8 cellular contexts compared by ENCODE assay signal in genomic region chr11:12377106-12377823, GRCh38. TPM values are rescaled to one million over a fixed set of nuclear protein-coding genes. Genes with fewer than 3 reads are reported as not detected.
DNase-seq lines count a peak whose midpoint lies in the region; FAIRE-seq and TF ChIP-seq lines count a peak whose summit lies in the region.

Gene PARVA, plus strand, starts transcription at chr11:12377571. Its CDS starts 77 bp downstream, at chr11:12377648.

- H3K18ac ChIP-seq in mesendoderm (ENCODE audit: low read length) = peak within 1 kb of the TSS; percentile 95

- peak within 1 kb of the TSS; percentile 60 for H3K4ac ChIP-seq in mesendoderm (ENCODE audit: low read depth, low read length)

- H3F3A ChIP-seq in SK-N-SH (replicated peaks; ENCODE audit: insufficient read depth) = peaks cover 25% of the 10 kb centered on the region

- no peak within 1 kb of the TSS for H2AK5ac ChIP-seq in mesendoderm (ENCODE audit: low read length)

- dilution Hi-C loops in endothelial cell of umbilical vein (cut with MboI; ENCODE audit: extremely low pct_ligation_motif_present, low sequenced_read_pairs) = no loop called here

- no peak for TF ChIP-seq CTCF in SK-N-SH (IDR thresholded peaks at IDR 0.05)
- TF ChIP-seq CTCF in endothelial cell of umbilical vein (IDR thresholded peaks at IDR 0.05; ENCODE audit: extremely low read depth in 1 of 2, insufficient read depth in 1 of 2, low read depth in 1 of 2, low read length in 2 of 2) = no peak

- H2AFZ ChIP-seq in SK-N-SH (ENCODE audit: low read depth) (peak within 1 kb of the TSS; percentile 84), endothelial cell of umbilical vein (ENCODE audit: low read depth, low read length) (peak within 1 kb of the TSS; percentile 97)

- H3K9me3 ChIP-seq in SK-N-SH (no peaks in the 10 kb centered on the region), endothelial cell of umbilical vein (replicated peaks; ENCODE audit: control insufficient read depth, insufficient read depth, low read length) (no peaks in the 10 kb centered on the region)

- H4K8ac ChIP-seq in mesendoderm (ENCODE audit: low read depth, low read length) = no peak within 1 kb of the TSS

- no TSS peak for BruUV-seq in endothelial cell of umbilical vein (replicated peaks; lab: Mats Ljungman, UMichigan)

- H3K4me2 ChIP-seq in SK-N-SH (peak within 1 kb of the TSS; percentile 90), endothelial cell of umbilical vein (ENCODE audit: insufficient read depth, low read length) (peak within 1 kb of the TSS; percentile 78), mesendoderm (ENCODE audit: low read length) (peak within 1 kb of the TSS; percentile 73)

- H3K36me3 ChIP-seq in SK-N-SH (replicated peaks in 1 of 2; ENCODE audit: control insufficient read depth in 1 of 2, insufficient read depth in 2 of 2, low read length in 1 of 2) = peaks cover 6 to 8% of the 10 kb centered on the region in 2 experiments
- H3K36me3 ChIP-seq in endothelial cell of umbilical vein (ENCODE audit: control insufficient read depth in 2 of 2, extremely low read depth in 1 of 2, insufficient read depth in 2 of 2, low read length in 2 of 2) = peaks cover 0 to 3% of the 10 kb centered on the region in 2 experiments
- H3K36me3 ChIP-seq in mesendoderm (ENCODE audit: control insufficient read depth, insufficient read depth, low read length) = no peaks in the 10 kb centered on the region
- no peaks in the 10 kb centered on the region for H3K36me3 ChIP-seq in urinary bladder (ENCODE audit: insufficient read depth)

- DNase-seq in NCI-H1092 treated with DMSO at 0.1 percent for 48 hours (lab: John Stamatoyannopoulos, UW) = peak; percentile 39
- DNase-seq in NCI-H1092 (lab: John Stamatoyannopoulos, UW) = no peak
- no peak for DNase-seq in SK-N-SH
- peak; percentile 78 for DNase-seq in endothelial cell of umbilical vein (ENCODE audit: low read depth, low spot score)
- peak; percentile 95 for DNase-seq in mesendoderm
- DNase-seq in Kasumi-1 (lab: John Stamatoyannopoulos, UW) = no peak
- no peak for DNase-seq in activated gamma-delta T cell treated with Interleukin-2 at 50 U/mL for 16 hours

- TF ChIP-seq EP300 in SK-N-SH (IDR thresholded peaks at IDR 0.05; ENCODE audit: borderline replicate concordance in 1 of 2, low read depth in 1 of 2, low read length in 1 of 2) = no peak

- H3K9me2 ChIP-seq in SK-N-SH = no peaks in the 10 kb centered on the region

- peaks cover 9% of the 10 kb centered on the region for H4K20me1 ChIP-seq in SK-N-SH (ENCODE audit: insufficient read depth)
- no peaks in the 10 kb centered on the region for H4K20me1 ChIP-seq in endothelial cell of umbilical vein (replicated peaks; ENCODE audit: control insufficient read depth, extremely low read depth, insufficient read depth, low read length)

- CTCF ChIA-PET in SK-N-SH (lab: Yijun Ruan, JAX) (interaction anchor here (0.6 to 2.1 kb wide), 9 partner anchors 16 to 511 kb away, joined by 3 to 14 read pairs (median 4); no protein-coding TSS in a partner anchor), endothelial cell of umbilical vein (lab: Charles Lee) (interaction anchor here (0.7 to 2.9 kb wide), 15 partner anchors 10 to 511 kb away, joined by 3 to 22 read pairs (median 4); no protein-coding TSS in a partner anchor)

- peaks cover 2% of the 10 kb centered on the region for H3K79me1 ChIP-seq in mesendoderm (ENCODE audit: low read length)

- peak within 1 kb of the TSS; percentile 68 for H3K23ac ChIP-seq in mesendoderm (ENCODE audit: low read length)

- WGBS in SK-N-SH (ENCODE audit: low lambda C conversion rate) = 31% methylated on average over 37 of the region's 55 CpGs
- no CpG with 5 or more reads among the region's 55 CpGs for whole genome bisulfite sequencing in mesendoderm (ENCODE audit: extremely low coverage, insufficient coverage, low lambda C conversion rate)
- 6% methylated on average over 55 of the region's 55 CpGs for WGBS in urinary bladder

- H3K79me2 ChIP-seq in SK-N-SH (ENCODE audit: insufficient read depth) (peaks cover 43% of the 10 kb centered on the region), endothelial cell of umbilical vein (ENCODE audit: control insufficient read depth, insufficient read depth, low read length) (peaks cover 40% of the 10 kb centered on the region), mesendoderm (ENCODE audit: control insufficient read depth, insufficient read depth, low read length) (no peaks in the 10 kb centered on the region)

- TF ChIP-seq RAD21 in SK-N-SH (IDR thresholded peaks at IDR 0.05; ENCODE audit: low read length) = no peak

- peak within 1 kb of the TSS; percentile 64 to 85 for H3K4me3 ChIP-seq in SK-N-SH (ENCODE audit: low read depth in 2 of 2, low read length in 1 of 2)
- H3K4me3 ChIP-seq in endothelial cell of umbilical vein (replicated peaks in 1 of 3; ENCODE audit: insufficient read depth in 1 of 3, low read depth in 1 of 3, low read length in 3 of 3) = peak within 1 kb of the TSS; percentile 72 to 82 (median 78)
- H3K4me3 ChIP-seq in mesendoderm (ENCODE audit: low read length) = peak within 1 kb of the TSS; percentile 74
- peak within 1 kb of the TSS; percentile 72 for H3K4me3 ChIP-seq in urinary bladder (ENCODE audit: low read depth, low read length)

- peak within 1 kb of the TSS; percentile 79 for H2BK5ac ChIP-seq in mesendoderm (ENCODE audit: low read length)

- TF ChIP-seq POLR2A in endothelial cell of umbilical vein (IDR thresholded peaks at IDR 0.05; ENCODE audit: low read depth, low read length) = peak; percentile 83

- peak; percentile 59 for FAIRE-seq in endothelial cell of umbilical vein (lab: Jason Lieb, UNC)

- H3K27ac ChIP-seq in SK-N-SH (ENCODE audit: low read depth in 2 of 2, low read length in 1 of 2) (peak within 1 kb of the TSS; percentile 84 to 90), endothelial cell of umbilical vein (ENCODE audit: insufficient read depth, low read depth, low read length) (peak within 1 kb of the TSS; percentile 95), mesendoderm (ENCODE audit: low read depth, low read length) (peak within 1 kb of the TSS; percentile 99), urinary bladder (ENCODE audit: low read depth) (peak within 1 kb of the TSS; percentile 95)

- H2BK15ac ChIP-seq in mesendoderm (replicated peaks; ENCODE audit: low read depth) = no peak within 1 kb of the TSS

- peak within 1 kb of the TSS; percentile 10 for H4K5ac ChIP-seq in mesendoderm (ENCODE audit: low read length)

- peak within 1 kb of the TSS; percentile 63 for H2BK120ac ChIP-seq in mesendoderm (ENCODE audit: low read depth, low read length)

- intact Hi-C loops in endothelial cell of umbilical vein (cut with micrococcal nuclease) = loop anchor here (2.0 to 5.0 kb wide), 2 partner anchors 46 to 300 kb away; no protein-coding TSS in a partner anchor

- H3K56ac ChIP-seq in mesendoderm (ENCODE audit: low read length) = peak within 1 kb of the TSS; percentile 94

- no peaks in the 10 kb centered on the region for H3K27me3 ChIP-seq in SK-N-SH (ENCODE audit: insufficient read depth)
- H3K27me3 ChIP-seq in endothelial cell of umbilical vein (ENCODE audit: control insufficient read depth in 2 of 2, insufficient read depth in 2 of 2, low read length in 2 of 2) = no peaks in the 10 kb centered on the region
- H3K27me3 ChIP-seq in mesendoderm (ENCODE audit: insufficient read depth, low read length, poor library complexity) = no peaks in the 10 kb centered on the region

- POLR2A ChIA-PET in SK-N-SH (lab: Yijun Ruan, JAX) (interaction anchor here (0.8 to 1.6 kb wide), 4 partner anchors 11 to 303 kb away, joined by 3 to 6 read pairs (median 4); no protein-coding TSS in a partner anchor), endothelial cell of umbilical vein (lab: Charles Lee) (interaction anchor here (0.5 to 0.9 kb wide), 4 partner anchors 11 to 1446 kb away, joined by 3 to 5 read pairs (median 4); no protein-coding TSS in a partner anchor)

- H3K4me1 ChIP-seq in SK-N-SH (ENCODE audit: control insufficient read depth in 1 of 2, insufficient read depth in 2 of 2, low read depth in 1 of 2, low read length in 1 of 2) (peaks cover 0 to 15% of the 10 kb centered on the region in 2 experiments; a peak in 3 of 4 replicates), endothelial cell of umbilical vein (ENCODE audit: control insufficient read depth, extremely low read depth, insufficient read depth, low read length) (peaks cover 16% of the 10 kb centered on the region), mesendoderm (ENCODE audit: control insufficient read depth, low read depth, low read length) (peaks cover 9% of the 10 kb centered on the region), urinary bladder (ENCODE audit: insufficient read depth) (no peaks in the 10 kb centered on the region)

- H3K9me1 ChIP-seq in endothelial cell of umbilical vein (replicated peaks; ENCODE audit: control insufficient read depth, extremely low read depth, insufficient read depth, low read length) = no peaks in the 10 kb centered on the region

- peak within 1 kb of the TSS; percentile 96 for H3K9ac ChIP-seq in SK-N-SH
- peak within 1 kb of the TSS; percentile 99 for H3K9ac ChIP-seq in endothelial cell of umbilical vein (replicated peaks; ENCODE audit: extremely low read depth, insufficient read depth, low read length)
- H3K9ac ChIP-seq in mesendoderm (ENCODE audit: low read length) = peak within 1 kb of the TSS; percentile 94

TF ChIP-seq in SK-N-SH, 30 proteins besides CTCF, POLR2A, EP300 and RAD21 (continues in another document):
- peak; percentile 65 for TF ChIP-seq MAX (IDR thresholded peaks at IDR 0.05; ENCODE audit: low read depth)

TF ChIP-seq in endothelial cell of umbilical vein, 7 proteins besides CTCF, POLR2A, EP300 and RAD21:
- peak; percentile 91 for TF ChIP-seq POLR2AphosphoS5 (IDR thresholded peaks at IDR 0.05; ENCODE audit: insufficient read depth, low read depth, low read length)
- no peak for TF ChIP-seq GATA2 (IDR thresholded peaks at IDR 0.05; ENCODE audit: insufficient read depth, insufficient read length, low read depth, low read length)

RNA-seq across cellular contexts. Expression of gene PARVA, which starts in this region (rescaled TPM):
- polyA plus RNA-seq in SK-N-SH (2012; rRNA removed) (27.6 and 31.6 TPM in 2 replicates), endothelial cell of umbilical vein (35.8 and 40.6 TPM in 2 replicates), urinary bladder (128 TPM)
- polyA plus RNA-seq in SK-N-SH (2012; cell fraction: cytosol; rRNA removed) = 32.5 and 35.2 TPM in 2 replicates
- polyA plus RNA-seq in SK-N-SH (2012; cell fraction: nucleus; rRNA removed) = 14.6 and 24.9 TPM in 2 replicates
- total RNA-seq in endothelial cell of umbilical vein (99.8 and 104 TPM in 2 replicates), urinary bladder (69.8 TPM)
- 60.2 and 60.6 TPM in 2 replicates for polyA plus RNA-seq in endothelial cell of umbilical vein (2011; cell fraction: cytosol; rRNA removed)
- polyA plus RNA-seq in endothelial cell of umbilical vein (2011; cell fraction: nucleus; rRNA removed) = 46.8 and 53.1 TPM in 2 replicates
- 111 and 114 TPM in 2 replicates for polyA plus RNA-seq in endothelial cell of umbilical vein (2012)
- 90.1 and 92.6 TPM in 2 replicates for polyA minus RNA-seq in endothelial cell of umbilical vein
- 20.1 TPM for polyA minus RNA-seq in endothelial cell of umbilical vein (2011; cell fraction: cytosol; rRNA and poly(A)+ RNA removed)
- 59.2 and 87.7 TPM in 2 replicates for polyA minus RNA-seq in endothelial cell of umbilical vein (2011; cell fraction: nucleus; rRNA and poly(A)+ RNA removed)
- polyA plus RNA-seq in mesendoderm (2013, experiment 1 of 2) = 14.9 TPM
- 15.8 TPM for polyA plus RNA-seq in mesendoderm (2013, experiment 2 of 2)

Comparison
In these comparisons a context has a peak if more than half of its experiments do, and no peak if none do; other contexts are left out.
1. DNase-seq: peak in NCI-H1092 treated with DMSO at 0.1 percent for 48 hours (single experiment), endothelial cell of umbilical vein (single experiment) and mesendoderm (single experiment); none in NCI-H1092 (single experiment), SK-N-SH (single experiment), Kasumi-1 (0 of 2) and activated gamma-delta T cell treated with Interleukin-2 at 50 U/mL for 16 hours (single experiment).
2. Peak in every context shown above with its lines, with median percentiles within 50 percentile points of each other: H3K27ac ChIP-seq, H3K4me2 ChIP-seq, H3K4me3 ChIP-seq and H3K9ac ChIP-seq.